Comparison of ENCODE assay signal across 8 cellular contexts in the genomic region with DNA sequence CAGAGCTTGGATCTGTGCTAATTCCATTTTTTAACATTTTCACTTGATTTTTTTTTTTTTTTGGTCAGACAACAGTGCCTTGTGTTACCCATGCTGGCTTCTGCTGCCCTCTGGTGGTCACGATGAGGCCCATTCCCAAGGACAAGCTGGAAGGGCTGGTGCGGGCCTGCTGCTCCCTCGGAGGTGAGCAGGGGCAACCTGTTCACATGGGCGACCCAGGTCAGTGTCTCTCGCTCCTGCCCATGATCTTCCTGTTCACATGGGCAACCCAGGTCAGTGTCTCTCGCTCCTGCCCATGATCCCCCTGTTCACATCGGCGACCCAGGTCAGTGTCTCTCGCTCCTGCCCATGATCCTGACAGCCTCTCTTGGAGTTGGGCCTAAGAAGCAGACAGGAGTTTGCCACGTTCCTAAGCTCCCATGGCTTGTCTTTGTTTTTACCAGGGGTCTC. TPM values are rescaled to one million over a fixed set of nuclear protein-coding genes. Genes with fewer than 3 reads are reported as not detected.
DNase-seq lines count a peak whose midpoint lies in the region; ATAC-seq and TF ChIP-seq lines count a peak whose summit lies in the region.

No MANE protein-coding gene starts in this region.

- H3K27ac Mint-ChIP-seq in activated CD4-positive, alpha-beta memory T cell treated with anti-CD3 and anti-CD28 coated beads, Interleukin-2, amount 10 ng/mL, durations not matched to agents 7 days and 5 days, result peak overlapping the region; percentile 54

- intact Hi-C loops in dorsolateral prefrontal cortex (cut with DNase I) (loop anchor here (1.0 to 5.0 kb wide), 4 partner anchors 111 to 270 kb away; partner anchors contain the start of gene RPS6KA5 (in 2 of the 2)), lower lobe of right lung (cut with DNase I) (no loop called here)

- H3K4me1 ChIP-seq in lower lobe of right lung, result peaks cover 6% of the 10 kb centered on the region

- DNase-seq in Ammon's horn (ENCODE audit: low spot score) (peak; percentile 93), H4 (ENCODE audit: low spot score) (peak; percentile 76), NCI-H345 treated with DMSO at 0.1 percent for 48 hours (lab: John Stamatoyannopoulos, UW; ENCODE audit: unreplicated experiment) (peak; percentile 53), dorsolateral prefrontal cortex (peak; percentile 79 to 92 (median 84)), lower lobe of right lung (peak; percentile 87)
- peak; percentile 80 for DNase-seq in activated CD4-positive, alpha-beta memory T cell treated with anti-CD3 and anti-CD28 coated beads, Interleukin-2, amount 10 ng/mL, durations not matched to agents 7 days and 5 days
- peak; percentile 59 to 75 (median 69) for DNase-seq in stimulated activated CD4-positive, alpha-beta T cell treated with anti-CD3 and anti-CD28 coated beads, TNF-alpha, amount 100 ng/mL, for 4 hours (ENCODE audit: low read depth in 3 of 3)

- H3K36me3 ChIP-seq in lower lobe of right lung, result peaks cover 90% of the 10 kb centered on the region

- no peaks in the 10 kb centered on the region for H3K9me3 ChIP-seq in lower lobe of right lung

- H3K27me3 ChIP-seq in dorsolateral prefrontal cortex, result no peaks in the 10 kb centered on the region
- H3K27me3 ChIP-seq in lower lobe of right lung (ENCODE audit: low read depth), result no peaks in the 10 kb centered on the region

- POLR2A ChIA-PET in activated CD4-positive, alpha-beta memory T cell treated with anti-CD3 and anti-CD28 coated beads, Interleukin-2, amount 10 ng/mL, durations not matched to agents 7 days and 5 days (lab: Charles Lee), result interaction anchor here (0.6 to 8.8 kb wide), 10 partner anchors 16 to 270 kb away, joined by 3 to 142 read pairs (median 5); partner anchors contain the start of genes DGLUCY, GPR68 and RPS6KA5

- H3K27me3 Mint-ChIP-seq in activated CD4-positive, alpha-beta memory T cell treated with anti-CD3 and anti-CD28 coated beads, Interleukin-2, amount 10 ng/mL, durations not matched to agents 7 days and 5 days, result no peaks in the 10 kb centered on the region

- no peak overlapping the region for H3K4me3 ChIP-seq in dorsolateral prefrontal cortex
- H3K4me3 ChIP-seq in lower lobe of right lung, result no peak overlapping the region

- TF ChIP-seq CTCF in dorsolateral prefrontal cortex (IDR thresholded peaks at IDR 0.05 in 54 of 56, conservative IDR thresholded peaks at IDR 0.05 in 2 of 56; ENCODE audit: low read depth in 1 of 56, partially characterized antibody in 56 of 56) (peak; percentile 71 to 98 (median 94)), lower lobe of right lung (IDR thresholded peaks at IDR 0.05) (peak; percentile 89)

- CTCF ChIA-PET in activated CD4-positive, alpha-beta memory T cell treated with anti-CD3 and anti-CD28 coated beads, Interleukin-2, amount 10 ng/mL, durations not matched to agents 7 days and 5 days (lab: Charles Lee), result interaction anchor here (0.6 to 10.2 kb wide), 67 partner anchors 10 to 1240 kb away, joined by 3 to 167 read pairs (median 4); partner anchors contain the start of genes DGLUCY, GPR68 and RPS6KA5

- H3K36me3 Mint-ChIP-seq in activated CD4-positive, alpha-beta memory T cell treated with anti-CD3 and anti-CD28 coated beads, Interleukin-2, amount 10 ng/mL, durations not matched to agents 7 days and 5 days (ENCODE audit: low read depth), result peaks cover 66% of the 10 kb centered on the region

- peak; percentile 82 to 88 for ATAC-seq in lower lobe of right lung
- no peak for ATAC-seq in GM18520 (IDR thresholded peaks at IDR 0.05; ENCODE audit: unreplicated experiment)

- H3K4me3 Mint-ChIP-seq in activated CD4-positive, alpha-beta memory T cell treated with anti-CD3 and anti-CD28 coated beads, Interleukin-2, amount 10 ng/mL, durations not matched to agents 7 days and 5 days, result no peak overlapping the region

- H3K27ac ChIP-seq in dorsolateral prefrontal cortex (peak overlapping the region in 34 of 59 donors; percentile 0 to 90 (median 46)), lower lobe of right lung (no peak overlapping the region)

- H3K4me1 Mint-ChIP-seq in activated CD4-positive, alpha-beta memory T cell treated with anti-CD3 and anti-CD28 coated beads, Interleukin-2, amount 10 ng/mL, durations not matched to agents 7 days and 5 days, result peaks cover 22% of the 10 kb centered on the region

- H3K9me3 Mint-ChIP-seq in activated CD4-positive, alpha-beta memory T cell treated with anti-CD3 and anti-CD28 coated beads, Interleukin-2, amount 10 ng/mL, durations not matched to agents 7 days and 5 days, result no peaks in the 10 kb centered on the region

RNA-seq across cellular contexts. Expression of gene DGLUCY, which starts 59.4 kb away (rescaled TPM):
- total RNA-seq in H4 (2014; rRNA removed; shearing (Covaris generic)), result 31.2 and 33.8 TPM in 2 replicates
- total RNA-seq in activated CD4-positive, alpha-beta memory T cell treated with anti-CD3 and anti-CD28 coated beads, Interleukin-2, amount 10 ng/mL, durations not matched to agents 7 days and 5 days, result 100 to 1,000 TPM; 112 to 115 TPM
- total RNA-seq in dorsolateral prefrontal cortex, result 100 to 1,000 TPM in 58 of 120 experiments, 10 to 100 TPM in 62; 70.3 to 143 (median 98.7) TPM
- total RNA-seq in lower lobe of right lung, result 102 TPM
